ENCODE assay signal across 16 cellular contexts in the genomic region with DNA sequence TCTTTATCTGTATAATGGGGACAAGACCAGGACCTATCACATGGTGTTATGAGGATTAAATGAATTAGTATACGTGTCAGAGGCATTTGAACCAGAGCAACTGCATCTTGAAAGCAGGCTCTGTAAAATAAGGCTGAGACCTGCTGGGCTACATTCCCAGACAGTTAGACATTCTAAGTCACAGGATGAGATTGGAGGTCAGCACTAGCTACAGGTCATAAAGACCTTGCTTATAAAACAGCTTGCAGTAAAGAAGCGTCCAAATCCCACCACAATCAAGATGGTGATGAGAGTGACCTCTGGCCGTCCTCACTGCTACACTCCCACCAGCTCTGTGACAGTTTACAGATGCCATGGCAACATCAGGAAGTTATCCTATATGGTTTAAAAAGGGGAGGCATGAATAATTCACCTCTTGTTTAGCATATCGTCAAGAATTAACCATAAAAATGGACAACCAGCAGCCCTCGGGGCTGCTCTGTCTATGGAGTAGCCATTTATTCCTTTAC.
"Had no signal": no experiment of that assay in that cellular context is flagged by ENCODE, and none has a peak within 500 bp of the region (broad histone marks: within the 10 kb centered on the region; RNA-seq: fewer than 3 reads in every experiment).

No MANE protein-coding gene starts in this region.

- H3K9me3 Mint-ChIP-seq: naive B cell had no signal

- H3K27me3 ChIP-seq: right atrium auricular region had no signal

- DNase-seq: activated CD4-positive, alpha-beta T cell treated with anti-CD3 and anti-CD28 coated beads, Interleukin-2, amount 10 ng/mL, durations not matched to agents 7 days and 5 days; activated naive CD4-positive, alpha-beta T cell treated with anti-CD3 and anti-CD28 coated beads, Interleukin-2, amount 10 ng/mL, durations not matched to agents 7 days and 5 days; activated T-cell treated with anti-CD3 and anti-CD28 coated beads for 4 hours; body of pancreas; dermis blood vessel endothelial cell; endodermal cell; esophagus squamous epithelium; naive B cell; small intestine; stimulated activated naive CD4-positive, alpha-beta T cell; T-helper 17 cell had no signal

- H3K36me3 Mint-ChIP-seq: naive B cell had no signal

- H3K27ac Mint-ChIP-seq: activated CD4-positive, alpha-beta T cell treated with anti-CD3 and anti-CD28 coated beads, Interleukin-2, amount 10 ng/mL, durations not matched to agents 7 days and 5 days; activated naive CD4-positive, alpha-beta T cell treated with anti-CD3 and anti-CD28 coated beads, Interleukin-2, amount 10 ng/mL, durations not matched to agents 7 days and 5 days; activated T-helper 2 cell treated with anti-CD3 and anti-CD28 coated beads, Interferon-gamma antibody, Interleukin-2, Interleukin-4, amounts not matched to agents 10 μg/mL and 5 μg/mL and 100 μg/mL, durations not matched to agents 14 hours and 24 hours and 36 hours; endodermal cell; WTC11 had no signal

- H3K4me3 Mint-ChIP-seq: activated CD4-positive, alpha-beta T cell treated with anti-CD3 and anti-CD28 coated beads, Interleukin-2, amount 10 ng/mL, durations not matched to agents 7 days and 5 days; activated naive CD4-positive, alpha-beta T cell treated with anti-CD3 and anti-CD28 coated beads, Interleukin-2, amount 10 ng/mL, durations not matched to agents 7 days and 5 days; endodermal cell; naive B cell; T-helper 17 cell; WTC11 had no signal

- H3K9me3 ChIP-seq: body of pancreas, esophagus squamous epithelium, heart left ventricle, right atrium auricular region, suprapubic skin had no signal

- H3K27me3 Mint-ChIP-seq: activated CD4-positive, alpha-beta T cell treated with anti-CD3 and anti-CD28 coated beads, Interleukin-2, amount 10 ng/mL, durations not matched to agents 7 days and 5 days; naive B cell; T-helper 17 cell had no signal

- H3K4me1 ChIP-seq: body of pancreas, esophagus squamous epithelium, right atrium auricular region, suprapubic skin had no signal

- ATAC-seq: body of pancreas, heart left ventricle, T-helper 17 cell, WTC11 had no signal

- H3K36me3 ChIP-seq: esophagus squamous epithelium, heart left ventricle, right atrium auricular region, suprapubic skin had no signal

- H3K27ac ChIP-seq: body of pancreas, esophagus squamous epithelium, heart left ventricle, right atrium auricular region, suprapubic skin had no signal

- H3K4me3 ChIP-seq: body of pancreas, esophagus squamous epithelium, heart left ventricle, right atrium auricular region, suprapubic skin had no signal
